ENCODE assay signal across 8 cellular contexts in genomic region chr3:47163990-47164848, GRCh38. TPM values are rescaled to one million over a fixed set of nuclear protein-coding genes. Genes with fewer than 3 reads are reported as not detected.
DNase-seq lines count a peak whose midpoint lies in the region; ATAC-seq and TF ChIP-seq lines count a peak whose summit lies in the region.

Gene SETD2 (minus strand): TSS chr3:47164113. CDS start chr3:47163924, 189 bp downstream.

- peak within 1 kb of the TSS; percentile 96 for H3K4me3 Mint-ChIP-seq in activated T-cell treated with anti-CD3 and anti-CD28 coated beads, Interleukin-2, amount 50 U/mL, for 4 hours

- TF ChIP-seq RAD21 in IMR-90 (IDR thresholded peaks at IDR 0.05; ENCODE audit: low read length), result peak; percentile 27; the same call in 1 of the 2 replicates

- no peaks in the 10 kb centered on the region for H3K36me3 ChIP-seq in IMR-90 (ENCODE audit: control insufficient read depth, insufficient read depth, low read length)
- H3K36me3 ChIP-seq in Panc1 (ENCODE audit: control insufficient read depth, insufficient read depth, low read length), result peaks cover 3% of the 10 kb centered on the region; the same call in 1 of the 2 replicates
- H3K36me3 ChIP-seq in muscle layer of duodenum (ENCODE audit: control insufficient read depth in 1 of 2, insufficient read depth in 2 of 2, low read length in 2 of 2), result peaks cover 0 to 7% of the 10 kb centered on the region in 2 donors

- peak within 1 kb of the TSS; percentile 94 for H2AK9ac ChIP-seq in IMR-90 (replicated peaks; ENCODE audit: low read depth, low read length, poor library complexity)

- POLR2A ChIA-PET in IMR-90 (lab: Charles Lee; ENCODE audit: unreplicated experiment), result interaction anchor here (0.6 to 1.4 kb wide), 5 partner anchors 33 to 128 kb away, joined by 3 to 5 read pairs (median 4); no protein-coding TSS in a partner anchor
- POLR2A ChIA-PET in Panc1 (lab: Charles Lee), result interaction anchor here (0.7 kb wide), 1 partner anchor 51 kb away, joined by 9 read pairs; no protein-coding TSS in a partner anchor

- intact Hi-C loops in IMR-90 (cut with micrococcal nuclease) (loop anchor here (1.0 to 10.0 kb wide), 4 partner anchors 118 to 229 kb away; partner anchors contain the start of genes KIF9 and KLHL18), Panc1 (cut with micrococcal nuclease; ENCODE audit: unreplicated experiment) (no loop called here)

- H4K8ac ChIP-seq in IMR-90 (ENCODE audit: low read depth in 2 of 2, low read length in 2 of 2), result peak within 1 kb of the TSS; percentile 64 to 86

- peaks cover 6% of the 10 kb centered on the region for H3K4me1 ChIP-seq in IMR-90 (ENCODE audit: control insufficient read depth, insufficient read depth, low read length)
- H3K4me1 ChIP-seq in Panc1 (ENCODE audit: control insufficient read depth, insufficient read depth, low read length), result peaks cover 11% of the 10 kb centered on the region; the same call in 1 of the 2 replicates
- H3K4me1 ChIP-seq in muscle layer of duodenum (ENCODE audit: control insufficient read depth in 1 of 2, insufficient read depth in 2 of 2, low read length in 2 of 2), result peaks cover 15 to 46% of the 10 kb centered on the region in 2 donors

- peak within 1 kb of the TSS; percentile 83 for H3K4ac ChIP-seq in IMR-90 (ENCODE audit: low read depth, low read length)

- peak within 1 kb of the TSS; percentile 45 for H3K18ac ChIP-seq in IMR-90 (ENCODE audit: low read depth, low read length)

- peaks cover 4% of the 10 kb centered on the region for H3K36me3 Mint-ChIP-seq in activated T-cell treated with anti-CD3 and anti-CD28 coated beads, Interleukin-2, amount 50 U/mL, for 4 hours (ENCODE audit: insufficient read depth)

- ATAC-seq in GM21526 (IDR thresholded peaks at IDR 0.05; ENCODE audit: low FRiP score, unreplicated experiment) (peak; percentile 68), IMR-90 (ENCODE audit: low read depth) (peak; percentile 91), Panc1 (peak; percentile 96), esophagus mucosa (peak; percentile 97)
- ATAC-seq in activated T-cell treated with anti-CD3 and anti-CD28 coated beads, Interleukin-2, amount 50 U/mL, for 4 hours, result peak; percentile 91 to 92

- peak within 1 kb of the TSS; percentile 85; the same call in 2 of the 3 replicates for H2BK15ac ChIP-seq in IMR-90 (ENCODE audit: low read depth, low read length)

- H4K20me1 ChIP-seq in IMR-90 (ENCODE audit: insufficient read depth, low read length), result peaks cover 44% of the 10 kb centered on the region

- peak; percentile 8; the same call in 1 of the 2 replicates for TF ChIP-seq POLR2A in IMR-90 (IDR thresholded peaks at IDR 0.05; ENCODE audit: low read depth, low read length)

- peak within 1 kb of the TSS; percentile 85 for H3K4me3 ChIP-seq in IMR-90 (ENCODE audit: insufficient read depth, low read depth, low read length)
- peak within 1 kb of the TSS; percentile 70 to 82 for H3K4me3 ChIP-seq in Panc1 (ENCODE audit: low read depth in 2 of 2, low read length in 2 of 2)
- peak within 1 kb of the TSS; percentile 90 to 97 for H3K4me3 ChIP-seq in muscle layer of duodenum (ENCODE audit: low read depth in 1 of 2, low read length in 2 of 2)

- peak within 1 kb of the TSS; percentile 93 for H3K14ac ChIP-seq in IMR-90 (replicated peaks; ENCODE audit: low read depth, low read length)

- dilution Hi-C loops in IMR-90 (cut with HindIII; ENCODE audit: low sequenced_read_pairs, unreplicated experiment), result no loop called here

- 0% methylated on average over 15 of the region's 96 CpGs; no CpG with 5 or more reads in 1 of the 2 experiments for WGBS in IMR-90 (ENCODE audit: extremely low coverage in 2 of 2, insufficient read length in 1 of 2), 2 experiments

- peak within 1 kb of the TSS; percentile 35 for H2AK5ac ChIP-seq in IMR-90 (ENCODE audit: low read depth, low read length)

- no TSS peak for BruUV-seq in IMR-90 (replicated peaks; lab: Mats Ljungman, UMichigan)
- BruUV-seq in Panc1 (replicated peaks; lab: Mats Ljungman, UMichigan), result no TSS peak

- H3K9me3 ChIP-seq in IMR-90 (ENCODE audit: control insufficient read depth, insufficient read depth, low read length), result no peaks in the 10 kb centered on the region
- no peaks in the 10 kb centered on the region for H3K9me3 ChIP-seq in Panc1 (ENCODE audit: control insufficient read depth, insufficient read depth, low read depth, low read length)
- H3K9me3 ChIP-seq in muscle layer of duodenum (ENCODE audit: control insufficient read depth in 1 of 2, low read length in 2 of 2), result no peaks in the 10 kb centered on the region

- H2BK120ac ChIP-seq in IMR-90 (ENCODE audit: low read depth, low read length), result peak within 1 kb of the TSS; percentile 34; the same call in 1 of the 2 replicates

- H3K23ac ChIP-seq in IMR-90 (ENCODE audit: low read depth, low read length), result peak within 1 kb of the TSS; percentile 72

- H3K27ac ChIP-seq in IMR-90 (ENCODE audit: insufficient read depth, low read length) (peak within 1 kb of the TSS; percentile 90), Panc1 (ENCODE audit: low read length) (peak within 1 kb of the TSS; percentile 88), muscle layer of duodenum (ENCODE audit: low read length) (peak within 1 kb of the TSS; percentile 85)

- CTCF ChIA-PET in IMR-90 (lab: Yijun Ruan, JAX) (interaction anchor here (1.1 kb wide), 1 partner anchor 211 kb away, joined by 3 read pairs; no protein-coding TSS in a partner anchor), Panc1 (lab: Charles Lee) (interaction anchor here (0.6 kb wide), 1 partner anchor 13 kb away, joined by 10 read pairs; no protein-coding TSS in a partner anchor)

- in situ Hi-C loops in IMR-90 (cut with MboI; ENCODE audit: low sequenced_read_pairs), result no loop called here
- in situ Hi-C loops in Panc1 (cut with HindIII; ENCODE audit: low pct_unique_long_range_greater_than_20kb, low sequenced_read_pairs), result no loop called here

- H3K4me1 Mint-ChIP-seq in activated T-cell treated with anti-CD3 and anti-CD28 coated beads, Interleukin-2, amount 50 U/mL, for 4 hours (ENCODE audit: low read depth), result peaks cover 47% of the 10 kb centered on the region

- peak within 1 kb of the TSS; percentile 91 for H2AFZ ChIP-seq in IMR-90 (replicated peaks; ENCODE audit: low read length, poor library complexity)

- no peak within 1 kb of the TSS for H2BK20ac ChIP-seq in IMR-90 (ENCODE audit: low read depth, low read length)

- peak within 1 kb of the TSS; percentile 82 for H2BK5ac ChIP-seq in IMR-90 (ENCODE audit: low read depth, low read length, poor library complexity, severe bottlenecking)

- no peaks in the 10 kb centered on the region for H3K27me3 Mint-ChIP-seq in activated T-cell treated with anti-CD3 and anti-CD28 coated beads, Interleukin-2, amount 50 U/mL, for 4 hours (ENCODE audit: low read depth)

- H3K79me1 ChIP-seq in IMR-90 (ENCODE audit: low read depth in 1 of 2, low read length in 2 of 2), result peaks cover 11 to 44% of the 10 kb centered on the region in 2 experiments; a peak in 3 of 4 replicates

- H3K9ac ChIP-seq in IMR-90 (ENCODE audit: low read depth, low read length), result peak within 1 kb of the TSS; percentile 93

- peak; percentile 30 for TF ChIP-seq CTCF in IMR-90 (conservative IDR thresholded peaks at IDR 0.05; ENCODE audit: low read depth, low read length)
- peak; percentile 51 for TF ChIP-seq CTCF in Panc1 (IDR thresholded peaks at IDR 0.05)

- peak within 1 kb of the TSS; percentile 85 for H3K56ac ChIP-seq in IMR-90 (ENCODE audit: extremely low read depth, insufficient read depth, low read length)

- DNase-seq in DMS153 (lab: John Stamatoyannopoulos, UW), result peak; percentile 61
- peak; percentile 90 for DNase-seq in IMR-90
- peak; percentile 39 for DNase-seq in Panc1 (ENCODE audit: low read depth, low spot score)
- peak; percentile 80 for DNase-seq in activated T-cell treated with anti-CD3 and anti-CD28 coated beads, Interleukin-2, amount 50 U/mL, for 4 hours
- DNase-seq in stimulated activated CD8-positive, alpha-beta memory T cell treated with anti-CD3 and anti-CD28 coated beads, Interleukin-7, amount 100 ng/mL, for 24 hours (ENCODE audit: low read depth), result peak; percentile 65

- H3K27me3 ChIP-seq in IMR-90 (ENCODE audit: control insufficient read depth, insufficient read depth, low read length), result no peaks in the 10 kb centered on the region
- no peaks in the 10 kb centered on the region for H3K27me3 ChIP-seq in Panc1 (ENCODE audit: control insufficient read depth, insufficient read depth, low read length)
- no peaks in the 10 kb centered on the region for H3K27me3 ChIP-seq in muscle layer of duodenum (ENCODE audit: low read depth, low read length)

- H4K91ac ChIP-seq in IMR-90 (ENCODE audit: insufficient read depth, low read depth, low read length), result peak within 1 kb of the TSS; percentile 18; the same call in 1 of the 2 replicates

- H3K4me2 ChIP-seq in IMR-90 (ENCODE audit: low read depth, low read length), result peak within 1 kb of the TSS; percentile 99

- peak within 1 kb of the TSS; percentile 90 for H4K5ac ChIP-seq in IMR-90 (ENCODE audit: low read depth, low read length)

- H3K9me1 ChIP-seq in IMR-90 (ENCODE audit: insufficient read depth, low read length), result peaks cover 14% of the 10 kb centered on the region

- no peaks in the 10 kb centered on the region for H3K9me3 Mint-ChIP-seq in activated T-cell treated with anti-CD3 and anti-CD28 coated beads, Interleukin-2, amount 50 U/mL, for 4 hours

TF ChIP-seq in IMR-90, 13 proteins besides CTCF, POLR2A, EP300 and RAD21 (continues in another document):
- TF ChIP-seq MAZ (IDR thresholded peaks at IDR 0.05; ENCODE audit: borderline replicate concordance, low read depth, low read length), result peak; percentile 84
- no peak for TF ChIP-seq FOS (IDR thresholded peaks at IDR 0.05; ENCODE audit: low read depth, low read length)
- TF ChIP-seq MXI1 (IDR thresholded peaks at IDR 0.05; ENCODE audit: borderline replicate concordance, low read depth, low read length), result peak; percentile 64; the same call in 1 of the 2 replicates
- no peak for TF ChIP-seq CEBPB (IDR thresholded peaks at IDR 0.05; ENCODE audit: low read depth, low read length)
- TF ChIP-seq BHLHE40 (IDR thresholded peaks at IDR 0.05; ENCODE audit: low read depth, low read length), result peak; percentile 45; the same call in 1 of the 2 replicates
- TF ChIP-seq USF2 (IDR thresholded peaks at IDR 0.05; ENCODE audit: low read depth, low read length), result no peak

RNA-seq across cellular contexts. Expression of gene SETD2, which starts in this region (rescaled TPM):
- total RNA-seq in IMR-90 (2012; rRNA removed) (20.1 and 30.3 TPM in 2 replicates), Panc1 (2021; ENCODE audit: unreplicated experiment) (32.6 TPM), esophagus mucosa (26.6 TPM)
- 14.9 and 18.3 TPM in 2 replicates for polyA plus RNA-seq in IMR-90 (2012; rRNA removed)
- 5.0 and 6.7 TPM in 2 replicates for polyA plus RNA-seq in IMR-90 (2012; cell fraction: cytosol; rRNA removed)
- polyA plus RNA-seq in IMR-90 (2012; cell fraction: nucleus; rRNA removed; ENCODE audit: low replicate concordance), result 9.4 and 28.0 TPM in 2 replicates
- polyA plus RNA-seq in Panc1 (2012; ENCODE audit: insufficient read length), result 15.0 TPM
- total RNA-seq in activated T-cell treated with anti-CD3 and anti-CD28 coated beads, Interleukin-2, amount 50 U/mL, for 4 hours, result 10 to 100 TPM; 28.6 to 31.9 (median 30.1) TPM

Comparison
In these comparisons a context has a peak if more than half of its experiments do, and no peak if none do; other contexts are left out.
1. Peak in every context shown above with its lines: DNase-seq, ATAC-seq, H3K4me3 ChIP-seq and H3K27ac ChIP-seq.
2. DNase-seq: peak in every context shown above with its lines; median percentile 90 in IMR-90; 80 in activated T-cell treated with anti-CD3 and anti-CD28 coated beads, Interleukin-2, amount 50 U/mL, for 4 hours; 65 in stimulated activated CD8-positive, alpha-beta memory T cell treated with anti-CD3 and anti-CD28 coated beads, Interleukin-7, amount 100 ng/mL, for 24 hours; 61 in DMS153; 39 in Panc1.